Comparison of ENCODE assay signal across 10 cellular contexts in genomic region chr14:102930753-102931579, GRCh38. TPM values are rescaled to one million over a fixed set of nuclear protein-coding genes. Genes with fewer than 3 reads are reported as not detected.
DNase-seq lines count a peak whose midpoint lies in the region; ATAC-seq and TF ChIP-seq lines count a peak whose summit lies in the region.
"Had no signal": no experiment of that assay in that cellular context is flagged by ENCODE, and none has a peak within 500 bp of the region (broad histone marks: within the 10 kb centered on the region; RNA-seq: fewer than 3 reads in every experiment).

No MANE protein-coding gene starts in this region.

- no peaks in the 10 kb centered on the region for H3K36me3 Mint-ChIP-seq in activated CD4-positive, alpha-beta T cell treated with anti-CD3 and anti-CD28 coated beads for 36 hours (ENCODE audit: low read depth)
- H3K36me3 Mint-ChIP-seq: CD4-positive, CD25-positive, alpha-beta regulatory T cell had no signal

- H3K4me1 ChIP-seq in A673 (ENCODE audit: insufficient read depth, low read length, poor library complexity, severe bottlenecking) = peaks cover 11% of the 10 kb centered on the region

- DNase-seq in A673 (ENCODE audit: low spot score) = no peak
- DNase-seq in HT-29 (ENCODE audit: low spot score) = peak; percentile 42
- DNase-seq in kidney tubule cell (ENCODE audit: low spot score) = peak; percentile 81
- no peak for DNase-seq in NK-92 (lab: John Stamatoyannopoulos, UW; ENCODE audit: unreplicated experiment)
- no peak for DNase-seq in activated CD4-positive, alpha-beta T cell treated with anti-CD3 and anti-CD28 coated beads for 36 hours
- no peak for DNase-seq in cortex of kidney (lab: John Stamatoyannopoulos, UW)
- DNase-seq: activated CD8-positive, alpha-beta T cell treated with anti-CD3 and anti-CD28 coated beads, Interleukin-2, amount 10 ng/mL, durations not matched to agents 7 days and 5 days; CD4-positive, CD25-positive, alpha-beta regulatory T cell had no signal

- BruUV-seq in A673 (replicated peaks; lab: Mats Ljungman, UMichigan) = no TSS peak

- no peak overlapping the region for H3K4me3 Mint-ChIP-seq in activated CD4-positive, alpha-beta T cell treated with anti-CD3 and anti-CD28 coated beads for 36 hours
- H3K4me3 Mint-ChIP-seq: activated CD8-positive, alpha-beta T cell treated with anti-CD3 and anti-CD28 coated beads, Interleukin-2, amount 10 ng/mL, durations not matched to agents 7 days and 5 days had no signal

- no peak for ATAC-seq in activated CD4-positive, alpha-beta T cell treated with anti-CD3 and anti-CD28 coated beads for 36 hours
- ATAC-seq in HG03280 (IDR thresholded peaks at IDR 0.05; ENCODE audit: unreplicated experiment) = no peak
- ATAC-seq: activated CD8-positive, alpha-beta T cell treated with anti-CD3 and anti-CD28 coated beads, Interleukin-2, amount 10 ng/mL, durations not matched to agents 7 days and 5 days had no signal

- peaks cover 6% of the 10 kb centered on the region for H3K36me3 ChIP-seq in A673 (ENCODE audit: insufficient read depth, low read length, poor library complexity, severe bottlenecking)

- TF ChIP-seq CTCF in A673 (conservative IDR thresholded peaks at IDR 0.05; ENCODE audit: low read depth, low read length) = no peak

- H3K9me3 ChIP-seq in A673 (ENCODE audit: low read depth, low read length, poor library complexity, severe bottlenecking) = no peaks in the 10 kb centered on the region

- POLR2A ChIA-PET in A673 (lab: Charles Lee; ENCODE audit: low non-redundant PET) = no interaction called here
- POLR2A ChIA-PET in activated CD4-positive, alpha-beta T cell treated with anti-CD3 and anti-CD28 coated beads for 36 hours (lab: Charles Lee) = no interaction called here

- H3K27ac ChIP-seq in A673 (ENCODE audit: low read depth, low read length, poor library complexity, severe bottlenecking) (no peak overlapping the region), angular gyrus (ENCODE audit: low read depth, low read length) (peak overlapping the region; percentile 15)

- H3K27ac Mint-ChIP-seq in activated CD4-positive, alpha-beta T cell treated with anti-CD3 and anti-CD28 coated beads for 36 hours = no peak overlapping the region
- H3K27ac Mint-ChIP-seq: activated CD8-positive, alpha-beta T cell treated with anti-CD3 and anti-CD28 coated beads, Interleukin-2, amount 10 ng/mL, durations not matched to agents 7 days and 5 days; CD4-positive, CD25-positive, alpha-beta regulatory T cell had no signal

- peak overlapping the region; percentile 51 for H3K4me3 ChIP-seq in A673 (ENCODE audit: low read depth, low read length, poor library complexity, severe bottlenecking)

- no peaks in the 10 kb centered on the region for H3K27me3 ChIP-seq in A673 (replicated peaks; ENCODE audit: insufficient read depth, low read depth, low read length, poor library complexity)

- H3K27me3 Mint-ChIP-seq in activated CD4-positive, alpha-beta T cell treated with anti-CD3 and anti-CD28 coated beads for 36 hours = peaks cover 15% of the 10 kb centered on the region

- H3K4me1 Mint-ChIP-seq in activated CD4-positive, alpha-beta T cell treated with anti-CD3 and anti-CD28 coated beads for 36 hours = peaks cover 4% of the 10 kb centered on the region

- H3K9me3 Mint-ChIP-seq in activated CD4-positive, alpha-beta T cell treated with anti-CD3 and anti-CD28 coated beads for 36 hours (ENCODE audit: low read depth) = no peaks in the 10 kb centered on the region

- intact Hi-C loops in A673 (cut with micrococcal nuclease; ENCODE audit: unreplicated experiment) = no loop called here
- intact Hi-C loops in activated CD4-positive, alpha-beta T cell treated with anti-CD3 and anti-CD28 coated beads for 36 hours (cut with DNase I, micrococcal nuclease) = no loop called here

- CTCF ChIA-PET in A673 (lab: Charles Lee) = no interaction called here
- CTCF ChIA-PET in activated CD4-positive, alpha-beta T cell treated with anti-CD3 and anti-CD28 coated beads for 36 hours (lab: Charles Lee) = interaction anchor here (0.8 to 1.4 kb wide), 2 partner anchors 13 to 236 kb away, joined by 3 to 4 read pairs; no protein-coding TSS in a partner anchor

RNA-seq across cellular contexts. Expression of gene AMN, which starts 8.5 kb away (rescaled TPM):
- 5.6 and 6.7 TPM in 2 replicates for total RNA-seq in A673 (2021)
- 2.5 and 9.2 TPM in 2 replicates for total RNA-seq in HT-29 (2014; rRNA removed; shearing (Covaris generic))
- under 1 TPM; 0.23 to 0.53 TPM for total RNA-seq in activated CD4-positive, alpha-beta T cell treated with anti-CD3 and anti-CD28 coated beads for 36 hours

Comparison
In these comparisons a context has a peak if more than half of its experiments do, and no peak if none do; other contexts are left out.
1. DNase-seq: peak in HT-29 (single experiment) and kidney tubule cell (single experiment); none in A673 (single experiment), NK-92 (single experiment), activated CD4-positive, alpha-beta T cell treated with anti-CD3 and anti-CD28 coated beads for 36 hours (single experiment) and cortex of kidney (single experiment).